In genomic region chr11:100849009-100849913, GRCh38 we compare ENCODE assay signal across 13 cellular contexts.
A peak's percentile ranks its signal among the peaks of the same experiment; 100 is the strongest.
DNase-seq lines count a peak whose midpoint lies in the region; TF ChIP-seq lines count a peak whose summit lies in the region.
"Had no signal": no experiment of that assay in that cellular context is flagged by ENCODE, and none has a peak within 500 bp of the region (broad histone marks: within the 10 kb centered on the region; RNA-seq: fewer than 3 reads in every experiment).

No MANE protein-coding gene starts in this region.

- H3K36me3 Mint-ChIP-seq in neural crest cell (ENCODE audit: low read depth): peaks cover 2% of the 10 kb centered on the region
- H3K36me3 Mint-ChIP-seq: CD4-positive, CD25-positive, alpha-beta regulatory T cell had no signal

- POLR2A ChIA-PET in HEK293T (lab: Yijun Ruan, JAX): no interaction called here

- H3K4me3 ChIP-seq in fibroblast of pulmonary artery (replicated peaks; ENCODE audit: low read depth, low read length): no peak overlapping the region
- H3K4me3 ChIP-seq: esophagus muscularis mucosa, lung, skin epidermis had no signal

- TF ChIP-seq CTCF in fibroblast of pulmonary artery (IDR thresholded peaks at IDR 0.05; ENCODE audit: low read length, missing control alignments) (no peak), neural crest cell (conservative IDR thresholded peaks at IDR 0.05) (no peak)

- peaks cover 15% of the 10 kb centered on the region for H3K4me1 Mint-ChIP-seq in neural crest cell
- H3K4me1 Mint-ChIP-seq: activated naive CD8-positive, alpha-beta T cell treated with anti-CD3 and anti-CD28 coated beads, Interleukin-2, amount 50 U/mL, for 24 hours; CD4-positive, CD25-positive, alpha-beta regulatory T cell had no signal

- H3K27me3 Mint-ChIP-seq in neural crest cell (ENCODE audit: low read depth): no peaks in the 10 kb centered on the region
- H3K27me3 Mint-ChIP-seq: activated naive CD8-positive, alpha-beta T cell treated with anti-CD3 and anti-CD28 coated beads, Interleukin-2, amount 50 U/mL, for 24 hours; CD4-positive, CD25-positive, alpha-beta regulatory T cell had no signal

- DNase-seq in AG08395 (ENCODE audit: low spot score) (peak; percentile 77), LoVo (ENCODE audit: low spot score) (peak; percentile 16), fibroblast of pulmonary artery (ENCODE audit: low read depth) (peak; percentile 80), neural crest cell (ENCODE audit: low read depth, low spot score) (no peak), NCI-H2171 treated with DMSO at 0.1 percent for 48 hours (lab: John Stamatoyannopoulos, UW) (no peak), HEK293T (ENCODE audit: extremely low spot score) (no peak), UCSD-AML1 (lab: John Stamatoyannopoulos, UW; ENCODE audit: unreplicated experiment) (no peak), cerebellar nuclear complex (lab: John Stamatoyannopoulos, UW) (no peak)
- DNase-seq: activated naive CD8-positive, alpha-beta T cell treated with anti-CD3 and anti-CD28 coated beads, Interleukin-2, amount 50 U/mL, for 24 hours; CD4-positive, CD25-positive, alpha-beta regulatory T cell had no signal

- peak overlapping the region; percentile 80 for H3K27ac Mint-ChIP-seq in neural crest cell (ENCODE audit: unreplicated experiment)
- H3K27ac Mint-ChIP-seq: activated naive CD8-positive, alpha-beta T cell treated with anti-CD3 and anti-CD28 coated beads, Interleukin-2, amount 50 U/mL, for 24 hours; CD4-positive, CD25-positive, alpha-beta regulatory T cell had no signal

- CTCF ChIA-PET in HEK293T (lab: Yijun Ruan, JAX): interaction anchor here (0.6 kb wide), 1 partner anchor 799 kb away, joined by 7 read pairs; no protein-coding TSS in a partner anchor

- H3K4me3 Mint-ChIP-seq in neural crest cell: no peak overlapping the region
- H3K4me3 Mint-ChIP-seq: activated naive CD8-positive, alpha-beta T cell treated with anti-CD3 and anti-CD28 coated beads, Interleukin-2, amount 50 U/mL, for 24 hours; CD4-positive, CD25-positive, alpha-beta regulatory T cell had no signal

- peaks cover 3% of the 10 kb centered on the region for H3K9me3 Mint-ChIP-seq in neural crest cell
- H3K9me3 Mint-ChIP-seq: activated naive CD8-positive, alpha-beta T cell treated with anti-CD3 and anti-CD28 coated beads, Interleukin-2, amount 50 U/mL, for 24 hours had no signal

TF ChIP-seq in HEK293T, 16 proteins besides CTCF, POLR2A, EP300 and RAD21:
- TF ChIP-seq FOXK2 (IDR thresholded peaks at IDR 0.05) (no peak), ELF4 (IDR thresholded peaks at IDR 0.05) (no peak), FOXM1 (IDR thresholded peaks at IDR 0.05; ENCODE audit: borderline replicate concordance) (no peak), ARNT (IDR thresholded peaks at IDR 0.05) (no peak), BHLHE40 (IDR thresholded peaks at IDR 0.05; ENCODE audit: borderline replicate concordance) (no peak), SUZ12 (IDR thresholded peaks at IDR 0.05) (no peak), NFRKB (IDR thresholded peaks at IDR 0.05) (no peak), PKNOX1 (IDR thresholded peaks at IDR 0.05) (no peak), CTBP1 (IDR thresholded peaks at IDR 0.05; ENCODE audit: borderline replicate concordance) (no peak), SP1 (IDR thresholded peaks at IDR 0.05) (no peak), HDGF (IDR thresholded peaks at IDR 0.05; ENCODE audit: borderline replicate concordance) (no peak), LEF1 (IDR thresholded peaks at IDR 0.05; ENCODE audit: borderline replicate concordance) (no peak), L3MBTL2 (conservative IDR thresholded peaks at IDR 0.05) (no peak)

Comparison
In these comparisons a context has a peak if more than half of its experiments do, and no peak if none do; other contexts are left out.
1. DNase-seq: peak in AG08395 (single experiment), LoVo (single experiment) and fibroblast of pulmonary artery (single experiment); none in neural crest cell (single experiment), NCI-H2171 treated with DMSO at 0.1 percent for 48 hours (single experiment), HEK293T (single experiment), UCSD-AML1 (single experiment) and cerebellar nuclear complex (0 of 2).